In genomic region chr3:123201557-123202427, GRCh38 we compare ENCODE assay signal across 1 cellular context.
TF ChIP-seq lines count a peak whose summit lies in the region.

TSS of gene SEC22A (plus strand) at chr3:123201943. CDS start at chr3:123209218, 7,275 bp downstream.

TF ChIP-seq in HepG2, 621 proteins besides CTCF, POLR2A, EP300 and RAD21 (continued from another document):
- TF ChIP-seq MLX (CRISPR knock-in tag; IDR thresholded peaks at IDR 0.05) (no peak), ZHX2 (IDR thresholded peaks at IDR 0.05; ENCODE audit: low read depth) (no peak), ZHX2 (CRISPR knock-in tag; IDR thresholded peaks at IDR 0.05; ENCODE audit: borderline replicate concordance) (no peak), ZNF589 (CRISPR knock-in tag; conservative IDR thresholded peaks at IDR 0.05) (no peak), ZNF333 (CRISPR knock-in tag; IDR thresholded peaks at IDR 0.05; ENCODE audit: borderline replicate concordance) (no peak), ZNF850 (CRISPR knock-in tag; conservative IDR thresholded peaks at IDR 0.05) (no peak), ONECUT2 (CRISPR knock-in tag; IDR thresholded peaks at IDR 0.05) (no peak), SRY (CRISPR knock-in tag; IDR thresholded peaks at IDR 0.05) (peak; percentile 79; the same call in 1 of the 2 replicates), ZNF18 (CRISPR knock-in tag; IDR thresholded peaks at IDR 0.05; ENCODE audit: insufficient replicate concordance) (no peak), ZNF746 (CRISPR knock-in tag; IDR thresholded peaks at IDR 0.05) (no peak), ERF (CRISPR knock-in tag; IDR thresholded peaks at IDR 0.05) (peak; percentile 47), SALL1 (CRISPR knock-in tag; IDR thresholded peaks at IDR 0.05) (peak; percentile 47), ZNF251 (CRISPR knock-in tag; IDR thresholded peaks at IDR 0.05) (no peak), ZNF841 (CRISPR knock-in tag; IDR thresholded peaks at IDR 0.05; ENCODE audit: borderline replicate concordance) (no peak), ZNF512B (CRISPR knock-in tag; IDR thresholded peaks at IDR 0.05; ENCODE audit: borderline replicate concordance) (no peak), NR1H2 (CRISPR knock-in tag; IDR thresholded peaks at IDR 0.05; ENCODE audit: borderline replicate concordance, low read depth) (no peak)
TF ChIP-seq in HepG2: peak in this region for 142.
